In the genomic region with DNA sequence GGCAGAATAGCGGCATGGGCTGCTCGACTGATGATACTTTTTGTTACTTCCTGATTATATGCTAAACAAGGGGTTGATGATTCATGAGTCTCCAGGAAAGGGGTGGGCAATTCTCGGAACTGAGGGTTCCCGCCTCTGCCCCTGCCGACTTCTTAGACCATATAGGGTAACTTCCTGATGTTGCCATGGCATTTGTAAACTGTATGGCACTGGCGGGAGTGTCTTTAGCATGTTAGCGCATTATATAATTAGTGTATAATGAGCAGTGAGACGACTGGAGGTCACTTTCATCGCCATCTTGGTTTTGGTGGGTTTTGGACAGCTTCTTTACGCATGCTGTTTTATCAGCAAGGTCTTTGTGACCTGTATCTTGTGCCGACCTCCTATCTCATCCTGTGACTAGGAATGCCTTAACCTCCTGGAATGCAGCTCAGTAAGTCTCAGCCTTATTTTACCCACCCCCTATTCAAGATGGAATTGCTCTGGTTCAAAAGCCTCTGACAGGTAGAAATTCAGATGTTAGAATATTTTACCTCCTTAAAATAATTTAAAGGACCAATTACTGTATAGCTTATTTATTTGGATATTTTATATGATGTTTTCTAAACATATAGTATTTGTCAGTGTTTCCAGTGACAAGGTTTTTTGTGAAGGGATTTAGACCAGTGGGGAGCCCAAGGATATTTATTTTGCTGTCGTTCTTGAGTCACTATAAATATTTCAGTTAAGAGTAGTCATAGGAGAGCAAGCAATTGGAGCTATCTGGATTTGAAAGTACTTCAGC, we compare ENCODE assay signal across 1 cellular context.
A peak's percentile ranks its signal among the peaks of the same experiment; 100 is the strongest.
TF ChIP-seq lines count a peak whose summit lies in the region.

No MANE protein-coding gene starts in this region.

TF ChIP-seq in K562, 482 proteins besides CTCF, POLR2A, EP300 and RAD21 (continued from another document and continues in another):
- TF ChIP-seq, protein P1, sequence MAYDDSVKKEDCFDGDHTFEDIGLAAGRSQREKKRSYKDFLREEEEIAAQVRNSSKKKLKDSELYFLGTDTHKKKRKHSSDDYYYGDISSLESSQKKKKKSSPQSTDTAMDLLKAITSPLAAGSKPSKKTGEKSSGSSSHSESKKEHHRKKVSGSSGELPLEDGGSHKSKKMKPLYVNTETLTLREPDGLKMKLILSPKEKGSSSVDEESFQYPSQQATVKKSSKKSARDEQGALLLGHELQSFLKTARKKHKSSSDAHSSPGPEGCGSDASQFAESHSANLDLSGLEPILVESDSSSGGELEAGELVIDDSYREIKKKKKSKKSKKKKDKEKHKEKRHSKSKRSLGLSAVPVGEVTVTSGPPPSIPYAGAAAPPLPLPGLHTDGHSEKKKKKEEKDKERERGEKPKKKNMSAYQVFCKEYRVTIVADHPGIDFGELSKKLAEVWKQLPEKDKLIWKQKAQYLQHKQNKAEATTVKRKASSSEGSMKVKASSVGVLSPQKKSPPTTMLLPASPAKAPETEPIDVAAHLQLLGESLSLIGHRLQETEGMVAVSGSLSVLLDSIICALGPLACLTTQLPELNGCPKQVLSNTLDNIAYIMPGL (CRISPR knock-in tag; IDR thresholded peaks at IDR 0.05) = no peak
- peak; percentile 89 for TF ChIP-seq ZNF311 (CRISPR knock-in tag; IDR thresholded peaks at IDR 0.05)
- TF ChIP-seq, protein P2, sequence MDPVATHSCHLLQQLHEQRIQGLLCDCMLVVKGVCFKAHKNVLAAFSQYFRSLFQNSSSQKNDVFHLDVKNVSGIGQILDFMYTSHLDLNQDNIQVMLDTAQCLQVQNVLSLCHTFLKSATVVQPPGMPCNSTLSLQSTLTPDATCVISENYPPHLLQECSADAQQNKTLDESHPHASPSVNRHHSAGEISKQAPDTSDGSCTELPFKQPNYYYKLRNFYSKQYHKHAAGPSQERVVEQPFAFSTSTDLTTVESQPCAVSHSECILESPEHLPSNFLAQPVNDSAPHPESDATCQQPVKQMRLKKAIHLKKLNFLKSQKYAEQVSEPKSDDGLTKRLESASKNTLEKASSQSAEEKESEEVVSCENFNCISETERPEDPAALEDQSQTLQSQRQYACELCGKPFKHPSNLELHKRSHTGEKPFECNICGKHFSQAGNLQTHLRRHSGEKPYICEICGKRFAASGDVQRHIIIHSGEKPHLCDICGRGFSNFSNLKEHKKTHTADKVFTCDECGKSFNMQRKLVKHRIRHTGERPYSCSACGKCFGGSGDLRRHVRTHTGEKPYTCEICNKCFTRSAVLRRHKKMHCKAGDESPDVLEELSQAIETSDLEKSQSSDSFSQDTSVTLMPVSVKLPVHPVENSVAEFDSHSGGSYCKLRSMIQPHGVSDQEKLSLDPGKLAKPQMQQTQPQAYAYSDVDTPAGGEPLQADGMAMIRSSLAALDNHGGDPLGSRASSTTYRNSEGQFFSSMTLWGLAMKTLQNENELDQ (CRISPR knock-in tag; IDR thresholded peaks at IDR 0.05; ENCODE audit: borderline replicate concordance) = no peak
- peak; percentile 71; the same call in 1 of the 2 replicates for TF ChIP-seq ZNF444 (CRISPR knock-in tag; IDR thresholded peaks at IDR 0.05)
- TF ChIP-seq, protein P3, sequence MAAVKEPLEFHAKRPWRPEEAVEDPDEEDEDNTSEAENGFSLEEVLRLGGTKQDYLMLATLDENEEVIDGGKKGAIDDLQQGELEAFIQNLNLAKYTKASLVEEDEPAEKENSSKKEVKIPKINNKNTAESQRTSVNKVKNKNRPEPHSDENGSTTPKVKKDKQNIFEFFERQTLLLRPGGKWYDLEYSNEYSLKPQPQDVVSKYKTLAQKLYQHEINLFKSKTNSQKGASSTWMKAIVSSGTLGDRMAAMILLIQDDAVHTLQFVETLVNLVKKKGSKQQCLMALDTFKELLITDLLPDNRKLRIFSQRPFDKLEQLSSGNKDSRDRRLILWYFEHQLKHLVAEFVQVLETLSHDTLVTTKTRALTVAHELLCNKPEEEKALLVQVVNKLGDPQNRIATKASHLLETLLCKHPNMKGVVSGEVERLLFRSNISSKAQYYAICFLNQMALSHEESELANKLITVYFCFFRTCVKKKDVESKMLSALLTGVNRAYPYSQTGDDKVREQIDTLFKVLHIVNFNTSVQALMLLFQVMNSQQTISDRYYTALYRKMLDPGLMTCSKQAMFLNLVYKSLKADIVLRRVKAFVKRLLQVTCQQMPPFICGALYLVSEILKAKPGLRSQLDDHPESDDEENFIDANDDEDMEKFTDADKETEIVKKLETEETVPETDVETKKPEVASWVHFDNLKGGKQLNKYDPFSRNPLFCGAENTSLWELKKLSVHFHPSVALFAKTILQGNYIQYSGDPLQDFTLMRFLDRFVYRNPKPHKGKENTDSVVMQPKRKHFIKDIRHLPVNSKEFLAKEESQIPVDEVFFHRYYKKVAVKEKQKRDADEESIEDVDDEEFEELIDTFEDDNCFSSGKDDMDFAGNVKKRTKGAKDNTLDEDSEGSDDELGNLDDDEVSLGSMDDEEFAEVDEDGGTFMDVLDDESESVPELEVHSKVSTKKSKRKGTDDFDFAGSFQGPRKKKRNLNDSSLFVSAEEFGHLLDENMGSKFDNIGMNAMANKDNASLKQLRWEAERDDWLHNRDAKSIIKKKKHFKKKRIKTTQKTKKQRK (IDR thresholded peaks at IDR 0.05; ENCODE audit: borderline replicate concordance, low read depth, low read length) = no peak
- TF ChIP-seq, protein P4, sequence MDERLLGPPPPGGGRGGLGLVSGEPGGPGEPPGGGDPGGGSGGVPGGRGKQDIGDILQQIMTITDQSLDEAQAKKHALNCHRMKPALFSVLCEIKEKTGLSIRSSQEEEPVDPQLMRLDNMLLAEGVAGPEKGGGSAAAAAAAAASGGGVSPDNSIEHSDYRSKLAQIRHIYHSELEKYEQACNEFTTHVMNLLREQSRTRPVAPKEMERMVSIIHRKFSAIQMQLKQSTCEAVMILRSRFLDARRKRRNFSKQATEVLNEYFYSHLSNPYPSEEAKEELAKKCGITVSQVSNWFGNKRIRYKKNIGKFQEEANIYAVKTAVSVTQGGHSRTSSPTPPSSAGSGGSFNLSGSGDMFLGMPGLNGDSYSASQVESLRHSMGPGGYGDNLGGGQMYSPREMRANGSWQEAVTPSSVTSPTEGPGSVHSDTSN (CRISPR knock-in tag; IDR thresholded peaks at IDR 0.05; ENCODE audit: low read depth) = no peak
- TF ChIP-seq, protein P4 (tag; conservative IDR thresholded peaks at IDR 0.05; ENCODE audit: low read depth) = peak; percentile 71; the same call in 1 of the 2 replicates
- peak; percentile 99 for TF ChIP-seq RFX1 (IDR thresholded peaks at IDR 0.05)
- peak; percentile 89 for TF ChIP-seq ZNF41 (CRISPR knock-in tag; conservative IDR thresholded peaks at IDR 0.05)
- no peak for TF ChIP-seq ZNF184 (CRISPR knock-in tag; IDR thresholded peaks at IDR 0.05)
- TF ChIP-seq, protein P5, sequence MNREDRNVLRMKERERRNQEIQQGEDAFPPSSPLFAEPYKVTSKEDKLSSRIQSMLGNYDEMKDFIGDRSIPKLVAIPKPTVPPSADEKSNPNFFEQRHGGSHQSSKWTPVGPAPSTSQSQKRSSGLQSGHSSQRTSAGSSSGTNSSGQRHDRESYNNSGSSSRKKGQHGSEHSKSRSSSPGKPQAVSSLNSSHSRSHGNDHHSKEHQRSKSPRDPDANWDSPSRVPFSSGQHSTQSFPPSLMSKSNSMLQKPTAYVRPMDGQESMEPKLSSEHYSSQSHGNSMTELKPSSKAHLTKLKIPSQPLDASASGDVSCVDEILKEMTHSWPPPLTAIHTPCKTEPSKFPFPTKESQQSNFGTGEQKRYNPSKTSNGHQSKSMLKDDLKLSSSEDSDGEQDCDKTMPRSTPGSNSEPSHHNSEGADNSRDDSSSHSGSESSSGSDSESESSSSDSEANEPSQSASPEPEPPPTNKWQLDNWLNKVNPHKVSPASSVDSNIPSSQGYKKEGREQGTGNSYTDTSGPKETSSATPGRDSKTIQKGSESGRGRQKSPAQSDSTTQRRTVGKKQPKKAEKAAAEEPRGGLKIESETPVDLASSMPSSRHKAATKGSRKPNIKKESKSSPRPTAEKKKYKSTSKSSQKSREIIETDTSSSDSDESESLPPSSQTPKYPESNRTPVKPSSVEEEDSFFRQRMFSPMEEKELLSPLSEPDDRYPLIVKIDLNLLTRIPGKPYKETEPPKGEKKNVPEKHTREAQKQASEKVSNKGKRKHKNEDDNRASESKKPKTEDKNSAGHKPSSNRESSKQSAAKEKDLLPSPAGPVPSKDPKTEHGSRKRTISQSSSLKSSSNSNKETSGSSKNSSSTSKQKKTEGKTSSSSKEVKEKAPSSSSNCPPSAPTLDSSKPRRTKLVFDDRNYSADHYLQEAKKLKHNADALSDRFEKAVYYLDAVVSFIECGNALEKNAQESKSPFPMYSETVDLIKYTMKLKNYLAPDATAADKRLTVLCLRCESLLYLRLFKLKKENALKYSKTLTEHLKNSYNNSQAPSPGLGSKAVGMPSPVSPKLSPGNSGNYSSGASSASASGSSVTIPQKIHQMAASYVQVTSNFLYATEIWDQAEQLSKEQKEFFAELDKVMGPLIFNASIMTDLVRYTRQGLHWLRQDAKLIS (CRISPR knock-in tag; IDR thresholded peaks at IDR 0.05) = peak; percentile 95
- TF ChIP-seq BACH1 (tag; IDR thresholded peaks at IDR 0.05) = peak; percentile 94
- TF ChIP-seq RHOXF2B (CRISPR knock-in tag; conservative IDR thresholded peaks at IDR 0.05) = peak; percentile 80; the same call in 1 of the 2 replicates
- TF ChIP-seq, protein P6, sequence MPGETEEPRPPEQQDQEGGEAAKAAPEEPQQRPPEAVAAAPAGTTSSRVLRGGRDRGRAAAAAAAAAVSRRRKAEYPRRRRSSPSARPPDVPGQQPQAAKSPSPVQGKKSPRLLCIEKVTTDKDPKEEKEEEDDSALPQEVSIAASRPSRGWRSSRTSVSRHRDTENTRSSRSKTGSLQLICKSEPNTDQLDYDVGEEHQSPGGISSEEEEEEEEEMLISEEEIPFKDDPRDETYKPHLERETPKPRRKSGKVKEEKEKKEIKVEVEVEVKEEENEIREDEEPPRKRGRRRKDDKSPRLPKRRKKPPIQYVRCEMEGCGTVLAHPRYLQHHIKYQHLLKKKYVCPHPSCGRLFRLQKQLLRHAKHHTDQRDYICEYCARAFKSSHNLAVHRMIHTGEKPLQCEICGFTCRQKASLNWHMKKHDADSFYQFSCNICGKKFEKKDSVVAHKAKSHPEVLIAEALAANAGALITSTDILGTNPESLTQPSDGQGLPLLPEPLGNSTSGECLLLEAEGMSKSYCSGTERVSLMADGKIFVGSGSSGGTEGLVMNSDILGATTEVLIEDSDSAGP (CRISPR knock-in tag; IDR thresholded peaks at IDR 0.05) = no peak
- TF ChIP-seq ZNF57 (CRISPR knock-in tag; IDR thresholded peaks at IDR 0.05) = peak; percentile 35; the same call in 1 of the 2 replicates
- TF ChIP-seq PTTG1 (tag; IDR thresholded peaks at IDR 0.05; ENCODE audit: low read depth) = peak; percentile 90
- TF ChIP-seq ZSCAN29 (IDR thresholded peaks at IDR 0.05) = no peak
- peak; percentile 99 for TF ChIP-seq ESRRA (IDR thresholded peaks at IDR 0.05; ENCODE audit: borderline replicate concordance, low read depth)
- TF ChIP-seq BRD9 (IDR thresholded peaks at IDR 0.05; ENCODE audit: low read depth, partially characterized antibody) = peak; percentile 85
- TF ChIP-seq ZNF324 (CRISPR knock-in tag; IDR thresholded peaks at IDR 0.05) = 0 out of 2 replicates have a peak, but pooled peaks have one; percentile 31
- TF ChIP-seq, protein P7, sequence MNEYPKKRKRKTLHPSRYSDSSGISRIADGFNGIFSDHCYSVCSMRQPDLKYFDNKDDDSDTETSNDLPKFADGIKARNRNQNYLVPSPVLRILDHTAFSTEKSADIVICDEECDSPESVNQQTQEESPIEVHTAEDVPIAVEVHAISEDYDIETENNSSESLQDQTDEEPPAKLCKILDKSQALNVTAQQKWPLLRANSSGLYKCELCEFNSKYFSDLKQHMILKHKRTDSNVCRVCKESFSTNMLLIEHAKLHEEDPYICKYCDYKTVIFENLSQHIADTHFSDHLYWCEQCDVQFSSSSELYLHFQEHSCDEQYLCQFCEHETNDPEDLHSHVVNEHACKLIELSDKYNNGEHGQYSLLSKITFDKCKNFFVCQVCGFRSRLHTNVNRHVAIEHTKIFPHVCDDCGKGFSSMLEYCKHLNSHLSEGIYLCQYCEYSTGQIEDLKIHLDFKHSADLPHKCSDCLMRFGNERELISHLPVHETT (CRISPR knock-in tag; conservative IDR thresholded peaks at IDR 0.05 in 1 of 2, IDR thresholded peaks at IDR 0.05 in 1 of 2) = peak in 1 of 2 experiments; percentile 91; a peak in 2 of 4 replicates
- TF ChIP-seq HDAC8 (tag; IDR thresholded peaks at IDR 0.05) = peak; percentile 93
- no peak for TF ChIP-seq YBX1 (IDR thresholded peaks at IDR 0.05)
- 0 out of 2 replicates have a peak, but pooled peaks have one; percentile 33 for TF ChIP-seq ZNF174 (CRISPR knock-in tag; IDR thresholded peaks at IDR 0.05)
- TF ChIP-seq MCM7 (IDR thresholded peaks at IDR 0.05) = no peak
- 0 out of 2 replicates have a peak, but pooled peaks have one; percentile 59 for TF ChIP-seq ZNF212 (CRISPR knock-in tag; IDR thresholded peaks at IDR 0.05)
- no peak for TF ChIP-seq ELF4 (CRISPR knock-in tag; IDR thresholded peaks at IDR 0.05)
- peak; percentile 96 for TF ChIP-seq ZNF589 (CRISPR knock-in tag; IDR thresholded peaks at IDR 0.05; ENCODE audit: low read depth)
- TF ChIP-seq, protein P8, sequence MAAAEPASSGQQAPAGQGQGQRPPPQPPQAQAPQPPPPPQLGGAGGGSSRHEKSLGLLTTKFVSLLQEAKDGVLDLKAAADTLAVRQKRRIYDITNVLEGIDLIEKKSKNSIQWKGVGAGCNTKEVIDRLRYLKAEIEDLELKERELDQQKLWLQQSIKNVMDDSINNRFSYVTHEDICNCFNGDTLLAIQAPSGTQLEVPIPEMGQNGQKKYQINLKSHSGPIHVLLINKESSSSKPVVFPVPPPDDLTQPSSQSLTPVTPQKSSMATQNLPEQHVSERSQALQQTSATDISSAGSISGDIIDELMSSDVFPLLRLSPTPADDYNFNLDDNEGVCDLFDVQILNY (CRISPR knock-in tag; IDR thresholded peaks at IDR 0.05) = peak; percentile 59; the same call in 1 of the 2 replicates
- TF ChIP-seq CXXC5 (CRISPR knock-in tag; IDR thresholded peaks at IDR 0.05) = peak; percentile 80
- TF ChIP-seq TRIM24 (IDR thresholded peaks at IDR 0.05) = peak in 1 of 2 experiments; percentile 81; a peak in 2 of 4 replicates
- TF ChIP-seq TBP (optimal IDR thresholded peaks at IDR 0.05; ENCODE audit: low read depth, low read length) = peak; percentile 91
- peak; percentile 86 for TF ChIP-seq NCOA6 (IDR thresholded peaks at IDR 0.05)
